ENCODE assay signal across 8 cellular contexts in genomic region chr14:95993768-95994592, GRCh38. TPM values are rescaled to one million over a fixed set of nuclear protein-coding genes. Genes with fewer than 3 reads are reported as not detected.
A peak's percentile ranks its signal among the peaks of the same experiment; 100 is the strongest.
DNase-seq lines count a peak whose midpoint lies in the region; ATAC-seq, FAIRE-seq and TF ChIP-seq lines count a peak whose summit lies in the region.

No MANE protein-coding gene starts in this region.

- no peak overlapping the region for H3K56ac ChIP-seq in IMR-90 (ENCODE audit: extremely low read depth, insufficient read depth, low read length)

- in situ Hi-C loops in IMR-90 (cut with MboI; ENCODE audit: low sequenced_read_pairs) (loop anchor here (10.0 to 25.0 kb wide), 3 partner anchors 439 to 1307 kb away; no protein-coding TSS in a partner anchor), mammary epithelial cell (cut with MboI; ENCODE audit: low sequenced_read_pairs in 2 of 2) (loop anchor here (5.0 to 25.0 kb wide), 3 partner anchors 429 to 557 kb away; no protein-coding TSS in a partner anchor)

- no peak overlapping the region for H2BK5ac ChIP-seq in IMR-90 (ENCODE audit: low read depth, low read length, poor library complexity, severe bottlenecking)

- H3K4me1 ChIP-seq in IMR-90 (ENCODE audit: control insufficient read depth, insufficient read depth, low read length) (no peaks in the 10 kb centered on the region), OCI-LY7 (ENCODE audit: insufficient read depth, low read length, poor library complexity, severe bottlenecking) (no peaks in the 10 kb centered on the region), mammary epithelial cell (ENCODE audit: insufficient read depth, low read length) (no peaks in the 10 kb centered on the region), kidney (ENCODE audit: control insufficient read depth in 1 of 2, insufficient read depth in 1 of 2, low read depth in 1 of 2, low read length in 2 of 2) (no peaks in the 10 kb centered on the region), testis (no peaks in the 10 kb centered on the region)

- H4K8ac ChIP-seq in IMR-90 (ENCODE audit: low read depth in 2 of 2, low read length in 2 of 2) = no peak overlapping the region

- H3K79me2 ChIP-seq in OCI-LY7 (ENCODE audit: insufficient read depth, low read depth, low read length) = no peaks in the 10 kb centered on the region
- no peaks in the 10 kb centered on the region for H3K79me2 ChIP-seq in mammary epithelial cell (ENCODE audit: insufficient read depth, low read length)

- TF ChIP-seq POLR2A in IMR-90 (IDR thresholded peaks at IDR 0.05; ENCODE audit: low read depth, low read length) (no peak), testis (IDR thresholded peaks at IDR 0.05) (no peak)

- no peak overlapping the region for H3K23ac ChIP-seq in IMR-90 (ENCODE audit: low read depth, low read length)

- H3K9me1 ChIP-seq in IMR-90 (ENCODE audit: insufficient read depth, low read length) = no peaks in the 10 kb centered on the region

- H3K36me3 ChIP-seq in IMR-90 (ENCODE audit: control insufficient read depth, insufficient read depth, low read length) (no peaks in the 10 kb centered on the region), OCI-LY7 (ENCODE audit: insufficient read depth, low read length) (no peaks in the 10 kb centered on the region), mammary epithelial cell (ENCODE audit: insufficient read depth, low read length) (no peaks in the 10 kb centered on the region), kidney (ENCODE audit: control insufficient read depth in 1 of 2, insufficient read depth in 2 of 2, low read length in 2 of 2) (no peaks in the 10 kb centered on the region), testis (ENCODE audit: low read depth, missing control alignments) (no peaks in the 10 kb centered on the region)

- BruUV-seq in IMR-90 (replicated peaks; lab: Mats Ljungman, UMichigan) (no TSS peak), OCI-LY7 (replicated peaks; lab: Mats Ljungman, UMichigan) (no TSS peak), mammary epithelial cell (replicated peaks; lab: Mats Ljungman, UMichigan) (no TSS peak)

- no peaks in the 10 kb centered on the region for H3K79me1 ChIP-seq in IMR-90 (ENCODE audit: low read depth in 1 of 2, low read length in 2 of 2)

- H3K18ac ChIP-seq in IMR-90 (ENCODE audit: low read depth, low read length) = no peak overlapping the region

- WGBS in IMR-90 (ENCODE audit: extremely low coverage in 2 of 2, insufficient read length in 1 of 2), 2 experiments = 0% methylated on average over 1 of the region's 5 CpGs; no CpG with 5 or more reads in 1 of the 2 experiments
- WGBS in mammary epithelial cell (ENCODE audit: low coverage, missing lambda C conversion rate) = 36% methylated on average over 4 of the region's 5 CpGs
- WGBS in testis, 2 donors = 19 to 41% methylated on average over 2 to 4 of the region's 5 CpGs

- H3K27me3 ChIP-seq in IMR-90 (ENCODE audit: control insufficient read depth, insufficient read depth, low read length) = peaks cover 18% of the 10 kb centered on the region
- H3K27me3 ChIP-seq in mammary epithelial cell (ENCODE audit: insufficient read depth, low read length) = no peaks in the 10 kb centered on the region
- no peaks in the 10 kb centered on the region for H3K27me3 ChIP-seq in testis

- no peak for FAIRE-seq in kidney (lab: Jason Lieb, UNC)

- DNase-seq in NCI-H2081 (lab: John Stamatoyannopoulos, UW) (peak; percentile 71 to 75), NCI-H2081 treated with DMSO at 0.1 percent for 48 hours (lab: John Stamatoyannopoulos, UW) (no peak), IMR-90 (peak; percentile 53), OCI-LY7 (ENCODE audit: low spot score) (peak; percentile 80), mammary epithelial cell (peak; percentile 11), kidney (no peak), testis (peak; percentile 40)

- H2AK9ac ChIP-seq in IMR-90 (replicated peaks; ENCODE audit: low read depth, low read length, poor library complexity) = no peak overlapping the region

- H3K9me3 ChIP-seq in IMR-90 (ENCODE audit: control insufficient read depth, insufficient read depth, low read length) = peaks cover 2% of the 10 kb centered on the region; the same call in 1 of the 2 replicates
- peaks cover 5% of the 10 kb centered on the region; the same call in 1 of the 2 replicates for H3K9me3 ChIP-seq in OCI-LY7 (ENCODE audit: low read length)
- peaks cover 3% of the 10 kb centered on the region for H3K9me3 ChIP-seq in mammary epithelial cell (replicated peaks; ENCODE audit: insufficient read depth, low read length)
- H3K9me3 ChIP-seq in kidney (ENCODE audit: control insufficient read depth in 1 of 2, low read length in 2 of 2) = peaks cover 0 to 12% of the 10 kb centered on the region in 2 donors
- H3K9me3 ChIP-seq in testis = no peaks in the 10 kb centered on the region

- H4K5ac ChIP-seq in IMR-90 (ENCODE audit: low read depth, low read length) = no peak overlapping the region

- no peak overlapping the region for H2AK5ac ChIP-seq in IMR-90 (ENCODE audit: low read depth, low read length)

- TF ChIP-seq RAD21 in IMR-90 (IDR thresholded peaks at IDR 0.05; ENCODE audit: low read length) = peak; percentile 88

- no peak overlapping the region for H2BK120ac ChIP-seq in IMR-90 (ENCODE audit: low read depth, low read length)

- H3K9ac ChIP-seq in IMR-90 (ENCODE audit: low read depth, low read length) (no peak overlapping the region), mammary epithelial cell (ENCODE audit: insufficient read depth, low read length) (no peak overlapping the region), kidney (ENCODE audit: low read length in 2 of 2) (no peak overlapping the region)

- H3K4ac ChIP-seq in IMR-90 (ENCODE audit: low read depth, low read length) = no peak overlapping the region

- POLR2A ChIA-PET in IMR-90 (lab: Charles Lee; ENCODE audit: unreplicated experiment) = no interaction called here
- POLR2A ChIA-PET in OCI-LY7 (lab: Charles Lee) = no interaction called here

- intact Hi-C loops in IMR-90 (cut with micrococcal nuclease) (loop anchor here (1.0 to 10.0 kb wide), 7 partner anchors 211 to 1569 kb away; partner anchors contain the start of gene BDKRB2), OCI-LY7 (cut with micrococcal nuclease; ENCODE audit: unreplicated experiment) (loop anchor here (1.0 to 5.0 kb wide), 6 partner anchors 105 to 567 kb away; no protein-coding TSS in a partner anchor), mammary epithelial cell (cut with micrococcal nuclease) (loop anchor here (1.0 to 5.0 kb wide), 4 partner anchors 222 to 552 kb away; no protein-coding TSS in a partner anchor), kidney (cut with DNase I) (loop anchor here (5.0 kb wide), 1 partner anchor 432 kb away; no protein-coding TSS in a partner anchor), testis (cut with DNase I; ENCODE audit: low total_unique reads) (no loop called here)

- dilution Hi-C loops in IMR-90 (cut with HindIII; ENCODE audit: low sequenced_read_pairs, unreplicated experiment) (no loop called here), mammary epithelial cell (cut with HindIII; ENCODE audit: low sequenced_read_pairs) (no loop called here)

- no peak overlapping the region for H4K91ac ChIP-seq in IMR-90 (ENCODE audit: insufficient read depth, low read depth, low read length)

- H2AFZ ChIP-seq in IMR-90 (replicated peaks; ENCODE audit: low read length, poor library complexity) = no peak overlapping the region
- no peak overlapping the region for H2AFZ ChIP-seq in OCI-LY7 (ENCODE audit: low read length)
- H2AFZ ChIP-seq in mammary epithelial cell (ENCODE audit: low read depth, low read length) = no peak overlapping the region

- no peak overlapping the region for H2BK20ac ChIP-seq in IMR-90 (ENCODE audit: low read depth, low read length)

- no peak overlapping the region for H2BK15ac ChIP-seq in IMR-90 (ENCODE audit: low read depth, low read length)

- H3K4me3 ChIP-seq in IMR-90 (ENCODE audit: insufficient read depth, low read depth, low read length) (no peak overlapping the region), OCI-LY7 (ENCODE audit: low read depth, low read length, poor library complexity, severe bottlenecking) (no peak overlapping the region), mammary epithelial cell (replicated peaks in 1 of 3; ENCODE audit: insufficient read depth in 1 of 3, low read depth in 2 of 3, low read length in 3 of 3) (no peak overlapping the region), kidney (ENCODE audit: low read length in 2 of 2) (no peak overlapping the region), testis (no peak overlapping the region)

- ATAC-seq in IMR-90 (ENCODE audit: low read depth) (peak; percentile 82), GM21360 (IDR thresholded peaks at IDR 0.05; ENCODE audit: unreplicated experiment) (no peak)

- TF ChIP-seq CTCF in IMR-90 (conservative IDR thresholded peaks at IDR 0.05; ENCODE audit: low read depth, low read length) (peak; percentile 89), OCI-LY7 (conservative IDR thresholded peaks at IDR 0.05; ENCODE audit: low read length) (peak; percentile 97), mammary epithelial cell (conservative IDR thresholded peaks at IDR 0.05 in 1 of 2, IDR thresholded peaks at IDR 0.05 in 1 of 2; ENCODE audit: extremely low read depth in 1 of 2, insufficient read depth in 1 of 2, low read depth in 1 of 2, low read length in 2 of 2) (peak; percentile 67 to 79), kidney (IDR thresholded peaks at IDR 0.05; ENCODE audit: borderline replicate concordance, extremely low read depth, insufficient read depth) (peak; percentile 84), testis (IDR thresholded peaks at IDR 0.05) (peak; percentile 56 to 85 (median 83))

- no peaks in the 10 kb centered on the region for H4K20me1 ChIP-seq in IMR-90 (ENCODE audit: insufficient read depth, low read length)
- H4K20me1 ChIP-seq in OCI-LY7 (ENCODE audit: insufficient read depth, low read length) = no peaks in the 10 kb centered on the region
- H4K20me1 ChIP-seq in mammary epithelial cell (ENCODE audit: insufficient read depth, low read length) = no peaks in the 10 kb centered on the region

- H3K4me2 ChIP-seq in IMR-90 (ENCODE audit: low read depth, low read length) = no peak overlapping the region
- no peak overlapping the region for H3K4me2 ChIP-seq in OCI-LY7 (ENCODE audit: low read length)
- no peak overlapping the region for H3K4me2 ChIP-seq in mammary epithelial cell (ENCODE audit: insufficient read depth, low read depth, low read length)

- H3K9me2 ChIP-seq in OCI-LY7 (ENCODE audit: insufficient read depth, low read length) = no peaks in the 10 kb centered on the region

- no peak overlapping the region for H3K14ac ChIP-seq in IMR-90 (replicated peaks; ENCODE audit: low read depth, low read length)

- CTCF ChIA-PET in IMR-90 (lab: Yijun Ruan, JAX) = interaction anchor here (0.6 to 1.7 kb wide), 4 partner anchors 10 to 523 kb away, joined by 3 to 6 read pairs (median 4); no protein-coding TSS in a partner anchor
- CTCF ChIA-PET in OCI-LY7 (lab: Charles Lee; ENCODE audit: unreplicated experiment) = interaction anchor here (0.7 to 1.2 kb wide), 2 partner anchors 429 to 434 kb away, joined by 3 to 6 read pairs; no protein-coding TSS in a partner anchor
- CTCF ChIA-PET in mammary epithelial cell (lab: Charles Lee; ENCODE audit: low non-redundant PET) = interaction anchor here (0.6 kb wide), 1 partner anchor 186 kb away, joined by 3 read pairs; no protein-coding TSS in a partner anchor

- H3K27ac ChIP-seq in IMR-90 (ENCODE audit: insufficient read depth, low read length) (no peak overlapping the region), OCI-LY7 (ENCODE audit: low read depth, low read length, poor library complexity, severe bottlenecking) (no peak overlapping the region), mammary epithelial cell (ENCODE audit: insufficient read depth, low read depth, low read length) (no peak overlapping the region), kidney (ENCODE audit: low read depth in 2 of 2, low read length in 2 of 2) (no peak overlapping the region), testis (no peak overlapping the region)

RNA-seq across cellular contexts. Expression of gene C14orf132, which starts 45.2 kb away (rescaled TPM):
- total RNA-seq in IMR-90 (2012; rRNA removed) (6.3 and 6.9 TPM in 2 replicates), OCI-LY7 (2022) (0.20 and 0.27 TPM in 2 replicates), mammary epithelial cell (1 to 10 TPM; 2.2 to 3.2 TPM), kidney (17.5 TPM), testis (1 to 10 TPM; 1.4 to 2.5 TPM)
- polyA plus RNA-seq in IMR-90 (2012; rRNA removed) (10.8 and 13.5 TPM in 2 replicates), mammary epithelial cell (0.41 TPM), kidney (ENCODE audit: insufficient read depth, low read depth, low replicate concordance) (6.0 TPM), testis (ENCODE audit: insufficient read depth, low read depth, low replicate concordance) (8.4 TPM)
- polyA plus RNA-seq in IMR-90 (2012; cell fraction: cytosol; rRNA removed) = 7.1 and 15.4 TPM in 2 replicates
- 10.9 and 23.2 TPM in 2 replicates for polyA plus RNA-seq in IMR-90 (2012; cell fraction: nucleus; rRNA removed; ENCODE audit: low replicate concordance)
- total RNA-seq in OCI-LY7 (2014; rRNA removed; shearing (Covaris generic)) = 0.03 TPM in 1 of 2 replicates, not detected in the other
- 1.2 TPM for polyA minus RNA-seq in mammary epithelial cell

Comparison
In these comparisons a context has a peak if more than half of its experiments do, and no peak if none do; other contexts are left out.
1. DNase-seq: peak in NCI-H2081 (2 of 2), IMR-90 (single experiment), OCI-LY7 (single experiment), mammary epithelial cell (single experiment) and testis (single experiment); none in NCI-H2081 treated with DMSO at 0.1 percent for 48 hours (single experiment) and kidney (single experiment).
2. Peak in every context shown above with its lines, with median percentiles within 50 percentile points of each other: CTCF ChIP-seq.